In the genomic region with DNA sequence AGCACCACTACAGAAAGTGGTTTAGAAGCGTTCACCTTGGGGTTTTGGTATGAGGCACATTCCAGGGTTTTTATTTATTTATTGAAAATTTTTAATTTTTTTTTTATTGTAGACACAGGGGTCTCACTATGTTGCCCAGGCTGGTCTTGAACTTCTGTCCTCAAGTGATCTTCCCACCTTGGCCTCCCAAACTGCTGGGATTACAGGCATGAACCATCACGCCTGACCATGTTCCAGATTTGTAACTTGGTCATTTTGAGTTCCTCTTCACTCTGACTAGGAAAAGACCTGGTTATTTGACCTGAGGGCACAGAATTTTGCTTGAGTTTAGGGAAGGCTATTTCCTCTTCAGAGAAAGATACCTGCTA, we compare ENCODE assay signal across 20 cellular contexts. TPM values are rescaled to one million over a fixed set of nuclear protein-coding genes. Genes with fewer than 3 reads are reported as not detected.
DNase-seq lines count a peak whose midpoint lies in the region; ATAC-seq, FAIRE-seq and TF ChIP-seq lines count a peak whose summit lies in the region.
"Had no signal": no experiment of that assay in that cellular context is flagged by ENCODE, and none has a peak within 500 bp of the region (broad histone marks: within the 10 kb centered on the region; RNA-seq: fewer than 3 reads in every experiment).

No MANE protein-coding gene starts in this region.

- DNase-seq in HepG2 (ENCODE audit: low spot score), result no peak
- DNase-seq in right lobe of liver, result no peak
- no peak for DNase-seq in foreskin melanocyte
- no peak for DNase-seq in 8988T
- no peak for DNase-seq in AG08395 (ENCODE audit: low spot score)
- DNase-seq in SJCRH30, result no peak
- DNase-seq: activated CD8-positive, alpha-beta memory T cell treated with anti-CD3 and anti-CD28 coated beads for 24 hours; activated T-cell treated with anti-CD3 and anti-CD28 coated beads, Interleukin-2, amount 50 U/mL, for 72 hours; CD8-positive, alpha-beta memory T cell; cortex of kidney; foreskin keratinocyte; left lung; NCI-H1105 treated with DMSO at 0.1 percent for 48 hours; NCI-H526; nucleus accumbens had no signal

- POLR2A ChIA-PET in HepG2 (lab: Yijun Ruan, JAX), result no interaction called here

- no TSS peak for BruUV-seq in HepG2 (replicated peaks; lab: Mats Ljungman, UMichigan)

- TF ChIP-seq EP300 in HepG2 (IDR thresholded peaks at IDR 0.05; ENCODE audit: low read depth in 2 of 2, low read length in 2 of 2), result no peak
- TF ChIP-seq EP300 in HepG2 (CRISPR knock-in tag; IDR thresholded peaks at IDR 0.05; ENCODE audit: borderline replicate concordance), result no peak

- H3K9ac ChIP-seq in HepG2 (ENCODE audit: insufficient read depth, low read depth, low read length), result peak overlapping the region; percentile 85; the same call in 1 of the 2 replicates
- no peak overlapping the region for H3K9ac ChIP-seq in SU-DHL-6 (ENCODE audit: low read length)
- H3K9ac ChIP-seq in liver (ENCODE audit: low read depth in 1 of 2, low read length in 2 of 2), result no peak overlapping the region

- in situ Hi-C loops in HepG2 (cut with HindIII; ENCODE audit: extremely low pct_ligation_motif_present, low pct_unique_long_range_greater_than_20kb), result no loop called here

- no peak for FAIRE-seq in HepG2 (lab: Jason Lieb, UNC)

- H3K4me3 ChIP-seq in HepG2 (replicated peaks in 1 of 3; ENCODE audit: insufficient read depth in 1 of 3, low read depth in 2 of 3, low read length in 3 of 3), result no peak overlapping the region; a peak in 2 of 6 replicates
- no peak overlapping the region for H3K4me3 ChIP-seq in right lobe of liver
- no peak overlapping the region for H3K4me3 ChIP-seq in SU-DHL-6 (ENCODE audit: insufficient read depth, low read length, poor library complexity, severe bottlenecking)
- H3K4me3 ChIP-seq in liver (ENCODE audit: low read depth in 1 of 3, low read length in 3 of 3), result no peak overlapping the region
- no peak overlapping the region for H3K4me3 ChIP-seq in SJCRH30

- no peak for ATAC-seq in HepG2
- ATAC-seq in right lobe of liver, result no peak
- ATAC-seq: activated T-cell treated with anti-CD3 and anti-CD28 coated beads, Interleukin-2, amount 50 U/mL, for 72 hours; foreskin keratinocyte; left lung; stimulated activated memory B cell treated with anti-CD40 and anti-IgM and Interleukin-4, amounts not matched to agents 10 μg/mL and 1 μg/mL and 100 μg/mL, for 72 hours had no signal

- 93% methylated on average over 2 of the region's 2 CpGs for WGBS in HepG2 (ENCODE audit: low lambda C conversion rate)
- WGBS in right lobe of liver (ENCODE audit: insufficient coverage, low coverage, low lambda C conversion rate, missing lambda C conversion rate), result 95% methylated on average over 2 of the region's 2 CpGs
- WGBS in liver, result 87% methylated on average over 2 of the region's 2 CpGs

- intact Hi-C loops in HepG2 (cut with micrococcal nuclease; ENCODE audit: unreplicated experiment), result no loop called here
- intact Hi-C loops in right lobe of liver (cut with DNase I), result no loop called here

- no peaks in the 10 kb centered on the region for H3K9me2 ChIP-seq in SU-DHL-6 (replicated peaks; ENCODE audit: insufficient read depth, low read length)

- H3K27me3 ChIP-seq in HepG2 (ENCODE audit: control insufficient read depth in 1 of 2, insufficient read depth in 2 of 2, low read length in 2 of 2) (no peaks in the 10 kb centered on the region), right lobe of liver (no peaks in the 10 kb centered on the region), SU-DHL-6 (ENCODE audit: low read length) (no peaks in the 10 kb centered on the region), liver (ENCODE audit: control insufficient read depth in 4 of 4, insufficient read depth in 4 of 4, low read length in 3 of 4) (no peaks in the 10 kb centered on the region), SJCRH30 (no peaks in the 10 kb centered on the region)
- H3K27me3 ChIP-seq: foreskin keratinocyte, left lung had no signal

- no peak for TF ChIP-seq POLR2A in HepG2 (IDR thresholded peaks at IDR 0.05; ENCODE audit: insufficient read depth in 1 of 2, low read depth in 2 of 2, low read length in 2 of 2)
- TF ChIP-seq POLR2A in right lobe of liver (IDR thresholded peaks at IDR 0.05), result no peak

- peak overlapping the region; percentile 94 for H3K27ac ChIP-seq in HepG2 (ENCODE audit: extremely low read length, insufficient read depth, low read length)
- H3K27ac ChIP-seq in right lobe of liver, result peak overlapping the region in 1 of 3 donors; percentile 78
- no peak overlapping the region for H3K27ac ChIP-seq in SU-DHL-6 (ENCODE audit: low read depth, low read length)
- peak overlapping the region; percentile 28 to 40 for H3K27ac ChIP-seq in liver (ENCODE audit: low read depth in 1 of 2, low read length in 2 of 2)
- no peak overlapping the region for H3K27ac ChIP-seq in SJCRH30
- H3K27ac ChIP-seq: foreskin keratinocyte, left lung, thoracic aorta had no signal

- H3K4me2 ChIP-seq in HepG2 (ENCODE audit: low read depth, low read length), result peak overlapping the region; percentile 86
- peak overlapping the region; percentile 80 for H3K4me2 ChIP-seq in SU-DHL-6 (ENCODE audit: low read depth, low read length, poor library complexity, severe bottlenecking)

- no peak overlapping the region for H2AFZ ChIP-seq in HepG2 (ENCODE audit: low read length)
- no peak overlapping the region for H2AFZ ChIP-seq in SU-DHL-6 (ENCODE audit: low read depth, low read length, severe bottlenecking)

- no peak for TF ChIP-seq RAD21 in HepG2 (CRISPR knock-in tag; IDR thresholded peaks at IDR 0.05)
- no peak for TF ChIP-seq RAD21 in liver (IDR thresholded peaks at IDR 0.05)

- peaks cover 40% of the 10 kb centered on the region for H4K20me1 ChIP-seq in HepG2 (ENCODE audit: insufficient read depth, low read length)
- H4K20me1 ChIP-seq in SU-DHL-6 (ENCODE audit: low read depth, low read length), result no peaks in the 10 kb centered on the region

- peaks cover 10% of the 10 kb centered on the region for H3F3A ChIP-seq in SU-DHL-6 (ENCODE audit: insufficient read depth)

- H3K4me1 ChIP-seq in HepG2 (ENCODE audit: insufficient read depth, low read length), result peaks cover 64% of the 10 kb centered on the region
- peaks cover 0 to 55% (median 17%) of the 10 kb centered on the region in 4 donors for H3K4me1 ChIP-seq in right lobe of liver
- peaks cover 9 to 58% (median 49%) of the 10 kb centered on the region in 4 donors for H3K4me1 ChIP-seq in liver (ENCODE audit: control insufficient read depth in 4 of 4, insufficient read depth in 4 of 4, low read length in 3 of 4)
- H3K4me1 ChIP-seq in SJCRH30, result peaks cover 14% of the 10 kb centered on the region

- H3K9me3 ChIP-seq in HepG2 (ENCODE audit: low read length), result no peaks in the 10 kb centered on the region
- no peaks in the 10 kb centered on the region for H3K9me3 ChIP-seq in right lobe of liver
- no peaks in the 10 kb centered on the region for H3K9me3 ChIP-seq in SU-DHL-6 (ENCODE audit: insufficient read depth, low read length)
- no peaks in the 10 kb centered on the region for H3K9me3 ChIP-seq in liver (ENCODE audit: control insufficient read depth in 4 of 4, low read length in 3 of 4)
- no peaks in the 10 kb centered on the region for H3K9me3 ChIP-seq in SJCRH30 (replicated peaks)
- H3K9me3 ChIP-seq: left lung, thoracic aorta had no signal

- CTCF ChIA-PET in HepG2 (lab: Yijun Ruan, JAX; ENCODE audit: low intra/inter-chr PET ratio, low total read pairs), result no interaction called here

- peaks cover 77% of the 10 kb centered on the region for H3K79me2 ChIP-seq in HepG2 (ENCODE audit: insufficient read depth, low read length)
- H3K79me2 ChIP-seq in SU-DHL-6 (ENCODE audit: insufficient read depth, low read length), result peaks cover 64% of the 10 kb centered on the region

- H3K36me3 ChIP-seq in HepG2 (replicated peaks in 1 of 2; ENCODE audit: control insufficient read depth in 1 of 2, insufficient read depth in 2 of 2, low read length in 2 of 2) (peaks cover 4 to 20% of the 10 kb centered on the region in 2 experiments), right lobe of liver (peaks cover 0 to 13% (median 6%) of the 10 kb centered on the region in 4 donors), SU-DHL-6 (ENCODE audit: low read length) (peaks cover 7% of the 10 kb centered on the region; the same call in 1 of the 2 replicates), liver (ENCODE audit: control insufficient read depth in 4 of 4, insufficient read depth in 3 of 4, low read depth in 1 of 4, low read length in 3 of 4) (peaks cover 4 to 11% (median 6%) of the 10 kb centered on the region in 4 donors), SJCRH30 (peaks cover 14% of the 10 kb centered on the region)

- TF ChIP-seq CTCF in HepG2 (CRISPR knock-in tag; IDR thresholded peaks at IDR 0.05), result no peak
- TF ChIP-seq CTCF in right lobe of liver (IDR thresholded peaks at IDR 0.05), result no peak
- no peak for TF ChIP-seq CTCF in SU-DHL-6 (IDR thresholded peaks at IDR 0.05; ENCODE audit: insufficient read depth, low read length, poor library complexity, severe bottlenecking)
- TF ChIP-seq CTCF in liver (IDR thresholded peaks at IDR 0.05; ENCODE audit: low read depth, low read length, missing input control), result no peak

RNA-seq across cellular contexts. Expression of a gene that starts 3.1 kb away (rescaled TPM):
- total RNA-seq in HepG2 (2016; rRNA removed; fragmentation: Illumina TruSeq; extraction: Trizol) (95.5 and 156 TPM in 2 replicates), right lobe of liver (100 to 1,000 TPM; 102 to 193 (median 126) TPM), liver (100 to 1,000 TPM in 1 of 2 donors, 10 to 100 TPM in 1; 61.4 to 170 TPM)
- total RNA-seq in HepG2 (2016; cell fraction: cytosol; rRNA removed; fragmentation: Illumina TruSeq; extraction: Trizol; ENCODE audit: low read depth), result 31.1 and 43.3 TPM in 2 replicates
- 92.5 and 153 TPM in 2 replicates for total RNA-seq in HepG2 (2016; cell fraction: insoluble cytoplasmic fraction; rRNA removed; fragmentation: Illumina TruSeq; extraction: Trizol)
- total RNA-seq in HepG2 (2016; cell fraction: membrane; rRNA removed; fragmentation: Illumina TruSeq; extraction: Trizol), result 74.8 and 84.9 TPM in 2 replicates
- total RNA-seq in HepG2 (2016; cell fraction: nucleus; rRNA removed; fragmentation: Illumina TruSeq; extraction: Trizol), result 133 and 164 TPM in 2 replicates
- polyA plus RNA-seq in HepG2 (2011; rRNA removed) (35.3 and 49.8 TPM in 2 replicates), liver (100 to 1,000 TPM in 1 of 2 donors, 10 to 100 TPM in 1; 96.3 to 134 TPM)
- 26.8 and 37.8 TPM in 2 replicates for polyA plus RNA-seq in HepG2 (2011; cell fraction: cytosol; rRNA removed)
- polyA plus RNA-seq in HepG2 (2011; cell fraction: nucleus; rRNA removed), result 18.9 and 25.8 TPM in 2 replicates
- polyA plus RNA-seq in HepG2 (2012), result 53.8 and 55.5 TPM in 2 replicates
- 50.6 and 60.4 TPM in 2 replicates for polyA plus RNA-seq in HepG2 (2016; cell fraction: cytosol; fragmentation: Illumina TruSeq; extraction: Trizol; ENCODE audit: low read depth)
- polyA plus RNA-seq in HepG2 (2016; cell fraction: insoluble cytoplasmic fraction; fragmentation: Illumina TruSeq; extraction: Trizol; ENCODE audit: low read depth), result 79.3 and 82.1 TPM in 2 replicates
- 61.3 and 75.0 TPM in 2 replicates for polyA plus RNA-seq in HepG2 (2016; cell fraction: membrane; fragmentation: Illumina TruSeq; extraction: Trizol; ENCODE audit: low read depth)
- polyA plus RNA-seq in HepG2 (2016; cell fraction: nucleus; fragmentation: Illumina TruSeq; extraction: Trizol; ENCODE audit: insufficient read depth, low read depth), result 177 and 196 TPM in 2 replicates
- 39.9 and 58.9 TPM in 2 replicates for polyA minus RNA-seq in HepG2 (2011; rRNA and poly(A)+ RNA removed; ENCODE audit: low replicate concordance)
- 37.0 and 60.4 TPM in 2 replicates for polyA minus RNA-seq in HepG2 (2011; cell fraction: cytosol; rRNA and poly(A)+ RNA removed)
- polyA minus RNA-seq in HepG2 (2011; cell fraction: nucleus; rRNA and poly(A)+ RNA removed), result 19.3 and 30.8 TPM in 2 replicates
- 77.7 and 83.1 TPM in 2 replicates for total RNA-seq in SJCRH30 (2014; rRNA removed; shearing (Covaris generic))

RNA-seq across cellular contexts. Expression of a gene that starts 20.2 kb away (rescaled TPM):
- total RNA-seq in HepG2 (2016; rRNA removed; fragmentation: Illumina TruSeq; extraction: Trizol) (19.6 and 30.7 TPM in 2 replicates), right lobe of liver (10 to 100 TPM in 1 of 6 experiments, 1 to 10 TPM in 5; 4.7 to 10.2 (median 6.6) TPM), liver (10 to 100 TPM; 16.8 to 24.8 TPM)
- 4.9 and 5.2 TPM in 2 replicates for total RNA-seq in HepG2 (2016; cell fraction: cytosol; rRNA removed; fragmentation: Illumina TruSeq; extraction: Trizol; ENCODE audit: low read depth)
- total RNA-seq in HepG2 (2016; cell fraction: insoluble cytoplasmic fraction; rRNA removed; fragmentation: Illumina TruSeq; extraction: Trizol), result 20.3 and 28.2 TPM in 2 replicates
- total RNA-seq in HepG2 (2016; cell fraction: membrane; rRNA removed; fragmentation: Illumina TruSeq; extraction: Trizol), result 13.5 and 13.6 TPM in 2 replicates
- total RNA-seq in HepG2 (2016; cell fraction: nucleus; rRNA removed; fragmentation: Illumina TruSeq; extraction: Trizol), result 15.8 and 19.8 TPM in 2 replicates
- polyA plus RNA-seq in HepG2 (2011; rRNA removed) (18.6 and 19.7 TPM in 2 replicates), liver (1 to 10 TPM; 3.8 to 6.8 TPM)
- polyA plus RNA-seq in HepG2 (2011; cell fraction: cytosol; rRNA removed), result 14.9 and 17.8 TPM in 2 replicates
- 19.3 and 19.7 TPM in 2 replicates for polyA plus RNA-seq in HepG2 (2011; cell fraction: nucleus; rRNA removed)
- polyA plus RNA-seq in HepG2 (2012), result 16.7 and 17.6 TPM in 2 replicates
- 3.8 and 4.1 TPM in 2 replicates for polyA plus RNA-seq in HepG2 (2016; cell fraction: cytosol; fragmentation: Illumina TruSeq; extraction: Trizol; ENCODE audit: low read depth)
- 27.6 and 27.9 TPM in 2 replicates for polyA plus RNA-seq in HepG2 (2016; cell fraction: insoluble cytoplasmic fraction; fragmentation: Illumina TruSeq; extraction: Trizol; ENCODE audit: low read depth)
- 9.0 TPM in 2 replicates for polyA plus RNA-seq in HepG2 (2016; cell fraction: membrane; fragmentation: Illumina TruSeq; extraction: Trizol; ENCODE audit: low read depth)
- 25.6 and 26.1 TPM in 2 replicates for polyA plus RNA-seq in HepG2 (2016; cell fraction: nucleus; fragmentation: Illumina TruSeq; extraction: Trizol; ENCODE audit: insufficient read depth, low read depth)
- polyA minus RNA-seq in HepG2 (2011; rRNA and poly(A)+ RNA removed; ENCODE audit: low replicate concordance), result 27.6 and 29.3 TPM in 2 replicates
- 14.1 and 15.8 TPM in 2 replicates for polyA minus RNA-seq in HepG2 (2011; cell fraction: cytosol; rRNA and poly(A)+ RNA removed)
- polyA minus RNA-seq in HepG2 (2011; cell fraction: nucleus; rRNA and poly(A)+ RNA removed), result 11.6 and 11.8 TPM in 2 replicates
- 16.9 and 20.2 TPM in 2 replicates for total RNA-seq in SJCRH30 (2014; rRNA removed; shearing (Covaris generic))

RNA-seq across cellular contexts. Expression of a gene that starts 35.6 kb away (rescaled TPM):
- total RNA-seq in HepG2 (2016; rRNA removed; fragmentation: Illumina TruSeq; extraction: Trizol) (22.4 and 27.7 TPM in 2 replicates), right lobe of liver (100 to 1,000 TPM in 5 of 6 experiments, 10 to 100 TPM in 1; 94.1 to 172 (median 156) TPM), liver (100 to 1,000 TPM in 1 of 2 donors, 10 to 100 TPM in 1; 54.2 to 152 TPM)
- 6.0 and 6.3 TPM in 2 replicates for total RNA-seq in HepG2 (2016; cell fraction: cytosol; rRNA removed; fragmentation: Illumina TruSeq; extraction: Trizol; ENCODE audit: low read depth)
- 23.1 and 29.1 TPM in 2 replicates for total RNA-seq in HepG2 (2016; cell fraction: insoluble cytoplasmic fraction; rRNA removed; fragmentation: Illumina TruSeq; extraction: Trizol)
- 9.4 and 9.6 TPM in 2 replicates for total RNA-seq in HepG2 (2016; cell fraction: membrane; rRNA removed; fragmentation: Illumina TruSeq; extraction: Trizol)
- 15.4 and 17.9 TPM in 2 replicates for total RNA-seq in HepG2 (2016; cell fraction: nucleus; rRNA removed; fragmentation: Illumina TruSeq; extraction: Trizol)
- polyA plus RNA-seq in HepG2 (2011; rRNA removed) (17.4 and 25.4 TPM in 2 replicates), liver (100 to 1,000 TPM; 102 to 162 TPM)
- 18.0 and 24.2 TPM in 2 replicates for polyA plus RNA-seq in HepG2 (2011; cell fraction: cytosol; rRNA removed)
- 56.5 and 57.9 TPM in 2 replicates for polyA plus RNA-seq in HepG2 (2011; cell fraction: nucleus; rRNA removed)
- polyA plus RNA-seq in HepG2 (2012), result 16.1 and 18.5 TPM in 2 replicates
- polyA plus RNA-seq in HepG2 (2016; cell fraction: cytosol; fragmentation: Illumina TruSeq; extraction: Trizol; ENCODE audit: low read depth), result 4.5 and 4.6 TPM in 2 replicates
- 17.0 and 22.0 TPM in 2 replicates for polyA plus RNA-seq in HepG2 (2016; cell fraction: insoluble cytoplasmic fraction; fragmentation: Illumina TruSeq; extraction: Trizol; ENCODE audit: low read depth)
- 5.6 and 5.7 TPM in 2 replicates for polyA plus RNA-seq in HepG2 (2016; cell fraction: membrane; fragmentation: Illumina TruSeq; extraction: Trizol; ENCODE audit: low read depth)
- 30.9 and 31.9 TPM in 2 replicates for polyA plus RNA-seq in HepG2 (2016; cell fraction: nucleus; fragmentation: Illumina TruSeq; extraction: Trizol; ENCODE audit: insufficient read depth, low read depth)
- 6.9 and 23.2 TPM in 2 replicates for polyA minus RNA-seq in HepG2 (2011; rRNA and poly(A)+ RNA removed; ENCODE audit: low replicate concordance)
- polyA minus RNA-seq in HepG2 (2011; cell fraction: cytosol; rRNA and poly(A)+ RNA removed), result 15.2 and 16.1 TPM in 2 replicates
- polyA minus RNA-seq in HepG2 (2011; cell fraction: nucleus; rRNA and poly(A)+ RNA removed), result 9.3 and 10.6 TPM in 2 replicates
- total RNA-seq in SJCRH30 (2014; rRNA removed; shearing (Covaris generic)), result 1.1 and 1.3 TPM in 2 replicates

RNA-seq across cellular contexts. Expression of a gene that starts 49.6 kb away (rescaled TPM):
- not detected in 2 replicates for total RNA-seq in HepG2 (2016; rRNA removed; fragmentation: Illumina TruSeq; extraction: Trizol)
- not detected in 2 replicates for total RNA-seq in HepG2 (2016; cell fraction: cytosol; rRNA removed; fragmentation: Illumina TruSeq; extraction: Trizol; ENCODE audit: low read depth)
- not detected in 2 replicates for total RNA-seq in HepG2 (2016; cell fraction: insoluble cytoplasmic fraction; rRNA removed; fragmentation: Illumina TruSeq; extraction: Trizol)
- not detected in 2 replicates for total RNA-seq in HepG2 (2016; cell fraction: membrane; rRNA removed; fragmentation: Illumina TruSeq; extraction: Trizol)
- total RNA-seq in HepG2 (2016; cell fraction: nucleus; rRNA removed; fragmentation: Illumina TruSeq; extraction: Trizol), result not detected in 2 replicates
- polyA plus RNA-seq in HepG2 (2011; rRNA removed), result not detected in 2 replicates
- 0.03 and 0.04 TPM in 2 replicates for polyA plus RNA-seq in HepG2 (2011; cell fraction: cytosol; rRNA removed)
- polyA plus RNA-seq in HepG2 (2011; cell fraction: nucleus; rRNA removed), result not detected in 2 replicates
- polyA plus RNA-seq in HepG2 (2012), result 0.07 TPM in 1 of 2 replicates, not detected in the other
- polyA plus RNA-seq in HepG2 (2016; cell fraction: cytosol; fragmentation: Illumina TruSeq; extraction: Trizol; ENCODE audit: low read depth), result not detected in 2 replicates
- polyA plus RNA-seq in HepG2 (2016; cell fraction: insoluble cytoplasmic fraction; fragmentation: Illumina TruSeq; extraction: Trizol; ENCODE audit: low read depth), result not detected in 2 replicates
- polyA plus RNA-seq in HepG2 (2016; cell fraction: membrane; fragmentation: Illumina TruSeq; extraction: Trizol; ENCODE audit: low read depth), result not detected in 2 replicates
- polyA plus RNA-seq in HepG2 (2016; cell fraction: nucleus; fragmentation: Illumina TruSeq; extraction: Trizol; ENCODE audit: insufficient read depth, low read depth), result not detected in 2 replicates
- 0.22 TPM in 1 of 2 replicates, not detected in the other for polyA minus RNA-seq in HepG2 (2011; rRNA and poly(A)+ RNA removed; ENCODE audit: low replicate concordance)
- polyA minus RNA-seq in HepG2 (2011; cell fraction: cytosol; rRNA and poly(A)+ RNA removed), result not detected in 2 replicates
- polyA minus RNA-seq in HepG2 (2011; cell fraction: nucleus; rRNA and poly(A)+ RNA removed), result not detected in 2 replicates
- total RNA-seq in right lobe of liver, result under 1 TPM in 1 of 6 experiments, not detected in 5; 0.26 TPM
- under 1 TPM; 0.05 to 0.08 TPM for total RNA-seq in liver
- polyA plus RNA-seq in liver, result under 1 TPM in 1 of 2 donors, not detected in 1; 0.12 TPM
- 1.7 and 2.7 TPM in 2 replicates for total RNA-seq in SJCRH30 (2014; rRNA removed; shearing (Covaris generic))
- total RNA-seq: foreskin keratinocyte, LHCN-M2 had no signal
- polyA plus RNA-seq: CD8-positive, alpha-beta memory T cell; foreskin keratinocyte had no signal

Comparison
In these comparisons a context has a peak if more than half of its experiments do, and no peak if none do; other contexts are left out.
1. H3K27ac ChIP-seq: peak in HepG2 (single experiment) and liver (2 of 2); none in SU-DHL-6 (single experiment) and SJCRH30 (single experiment).